In the genomic region with DNA sequence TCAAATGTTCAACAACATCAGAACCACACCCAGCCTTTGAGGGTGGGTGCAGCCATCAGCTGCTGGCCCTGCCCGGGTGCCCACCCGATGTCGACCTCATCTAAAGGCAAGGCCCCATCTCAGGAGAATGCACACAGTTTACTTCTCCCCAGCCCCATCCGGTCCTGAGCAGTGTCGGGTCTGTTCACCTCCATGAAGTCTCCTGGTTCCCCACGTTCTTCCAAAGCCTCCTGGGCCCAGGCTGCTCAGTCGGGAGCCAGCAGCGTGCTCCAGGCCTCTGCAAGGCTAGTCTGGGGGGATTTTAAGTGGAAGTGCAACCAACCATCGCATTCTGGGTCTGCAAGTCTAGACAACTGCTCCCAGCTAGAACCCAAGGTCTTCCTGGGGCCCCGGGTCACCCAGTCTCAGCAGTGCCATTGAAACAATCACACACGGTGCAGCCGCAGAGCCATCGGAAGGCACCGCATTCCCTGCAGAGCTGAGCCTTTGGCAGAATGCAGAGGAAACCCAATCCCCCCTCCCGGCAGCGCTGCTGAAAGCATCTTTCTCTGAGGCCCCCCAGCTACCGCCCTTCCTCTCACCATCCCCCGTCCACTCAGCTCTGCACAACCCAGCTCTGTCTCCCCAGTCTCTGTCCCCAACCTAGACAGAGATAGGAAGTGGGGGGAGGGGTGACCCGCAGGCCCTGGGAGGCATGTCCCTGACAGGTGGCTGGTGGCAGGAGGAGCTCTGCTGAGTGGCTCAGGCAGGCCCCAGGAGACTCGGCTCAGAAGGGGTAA, we compare ENCODE assay signal across 10 cellular contexts. TPM values are rescaled to one million over a fixed set of nuclear protein-coding genes. Genes with fewer than 3 reads are reported as not detected.
DNase-seq lines count a peak whose midpoint lies in the region; ATAC-seq and TF ChIP-seq lines count a peak whose summit lies in the region.
"Had no signal": no experiment of that assay in that cellular context is flagged by ENCODE, and none has a peak within 500 bp of the region (broad histone marks: within the 10 kb centered on the region; RNA-seq: fewer than 3 reads in every experiment).

No MANE protein-coding gene starts in this region.

- peaks cover 11% of the 10 kb centered on the region for H3K36me3 Mint-ChIP-seq in memory B cell
- H3K36me3 Mint-ChIP-seq in HFFc6 (ENCODE audit: low read depth): peaks cover 18% of the 10 kb centered on the region

- peaks cover 7% of the 10 kb centered on the region for H3K9me3 Mint-ChIP-seq in memory B cell
- H3K9me3 Mint-ChIP-seq in HFFc6: peaks cover 25% of the 10 kb centered on the region
- H3K9me3 Mint-ChIP-seq: central memory CD8-positive, alpha-beta T cell had no signal

- H3K27me3 Mint-ChIP-seq in memory B cell (no peaks in the 10 kb centered on the region), HFFc6 (ENCODE audit: insufficient read depth) (peaks cover 20% of the 10 kb centered on the region)
- H3K27me3 Mint-ChIP-seq: central memory CD8-positive, alpha-beta T cell; naive thymus-derived CD8-positive, alpha-beta T cell had no signal

- H3K27ac Mint-ChIP-seq in memory B cell: peak overlapping the region; percentile 99
- no peak overlapping the region for H3K27ac Mint-ChIP-seq in HFFc6

- peak; percentile 79 for ATAC-seq in GM21723 (IDR thresholded peaks at IDR 0.05; ENCODE audit: unreplicated experiment)
- ATAC-seq in memory B cell (ENCODE audit: low read depth): peak; percentile 36

- H3K4me1 Mint-ChIP-seq in memory B cell: peaks cover 27% of the 10 kb centered on the region
- H3K4me1 Mint-ChIP-seq in HFFc6 (ENCODE audit: low read depth): no peaks in the 10 kb centered on the region
- H3K4me1 Mint-ChIP-seq: central memory CD8-positive, alpha-beta T cell had no signal

- H3K4me3 Mint-ChIP-seq in memory B cell: peak overlapping the region; percentile 98
- H3K4me3 Mint-ChIP-seq in HFFc6: no peak overlapping the region
- H3K4me3 Mint-ChIP-seq: central memory CD8-positive, alpha-beta T cell had no signal

- peak; percentile 75 for DNase-seq in DMS 273 (lab: John Stamatoyannopoulos, UW; ENCODE audit: unreplicated experiment)
- no peak for DNase-seq in DMS 273 treated with DMSO at 0.1 percent for 48 hours (lab: John Stamatoyannopoulos, UW)
- peak; percentile 54 for DNase-seq in NCI-H510A (lab: John Stamatoyannopoulos, UW)
- no peak for DNase-seq in memory B cell (ENCODE audit: low spot score in 2 of 2)
- no peak for DNase-seq in activated gamma-delta T cell treated with Interleukin-2 at 50 U/mL for 16 hours
- no peak for DNase-seq in HFFc6
- no peak for DNase-seq in AG08395 (ENCODE audit: low spot score)

- TF ChIP-seq CTCF in HFFc6 (IDR thresholded peaks at IDR 0.05): no peak

RNA-seq across cellular contexts. Expression of a gene that starts 8.5 kb away (rescaled TPM):
- 1 to 10 TPM; 1.0 to 3.0 (median 2.6) TPM for total RNA-seq in HFFc6 (2021; fragmentation: NEBNext Ultra II Directional; extraction: Animal tissue kit (Norgen Biotek cat#: 25700))

RNA-seq across cellular contexts. Expression of a gene that starts 29.9 kb away (rescaled TPM):
- under 1 TPM in 4 of 6 experiments, not detected in 2; 0.05 to 0.14 (median 0.12) TPM for total RNA-seq in HFFc6 (2021; fragmentation: NEBNext Ultra II Directional; extraction: Animal tissue kit (Norgen Biotek cat#: 25700))
- total RNA-seq: naive thymus-derived CD8-positive, alpha-beta T cell had no signal

RNA-seq across cellular contexts. Expression of a gene that starts 47.8 kb away (rescaled TPM):
- 10 to 100 TPM; 11.3 to 16.4 (median 12.3) TPM for total RNA-seq in HFFc6 (2021; fragmentation: NEBNext Ultra II Directional; extraction: Animal tissue kit (Norgen Biotek cat#: 25700))

RNA-seq across cellular contexts. Expression of a gene that starts 50.2 kb away (rescaled TPM):
- total RNA-seq in HFFc6 (2021; fragmentation: NEBNext Ultra II Directional; extraction: Animal tissue kit (Norgen Biotek cat#: 25700)): under 1 TPM in 5 of 6 experiments, not detected in 1; 0.19 to 0.46 (median 0.41) TPM
- total RNA-seq: naive thymus-derived CD8-positive, alpha-beta T cell had no signal

Comparison
In these comparisons a context has a peak if more than half of its experiments do, and no peak if none do; other contexts are left out.
1. DNase-seq: peak in DMS 273 (single experiment) and NCI-H510A (single experiment); none in DMS 273 treated with DMSO at 0.1 percent for 48 hours (single experiment), memory B cell (0 of 2), activated gamma-delta T cell treated with Interleukin-2 at 50 U/mL for 16 hours (single experiment), HFFc6 (single experiment) and AG08395 (single experiment).